Comparison of ENCODE assay signal across 9 cellular contexts in the genomic region with DNA sequence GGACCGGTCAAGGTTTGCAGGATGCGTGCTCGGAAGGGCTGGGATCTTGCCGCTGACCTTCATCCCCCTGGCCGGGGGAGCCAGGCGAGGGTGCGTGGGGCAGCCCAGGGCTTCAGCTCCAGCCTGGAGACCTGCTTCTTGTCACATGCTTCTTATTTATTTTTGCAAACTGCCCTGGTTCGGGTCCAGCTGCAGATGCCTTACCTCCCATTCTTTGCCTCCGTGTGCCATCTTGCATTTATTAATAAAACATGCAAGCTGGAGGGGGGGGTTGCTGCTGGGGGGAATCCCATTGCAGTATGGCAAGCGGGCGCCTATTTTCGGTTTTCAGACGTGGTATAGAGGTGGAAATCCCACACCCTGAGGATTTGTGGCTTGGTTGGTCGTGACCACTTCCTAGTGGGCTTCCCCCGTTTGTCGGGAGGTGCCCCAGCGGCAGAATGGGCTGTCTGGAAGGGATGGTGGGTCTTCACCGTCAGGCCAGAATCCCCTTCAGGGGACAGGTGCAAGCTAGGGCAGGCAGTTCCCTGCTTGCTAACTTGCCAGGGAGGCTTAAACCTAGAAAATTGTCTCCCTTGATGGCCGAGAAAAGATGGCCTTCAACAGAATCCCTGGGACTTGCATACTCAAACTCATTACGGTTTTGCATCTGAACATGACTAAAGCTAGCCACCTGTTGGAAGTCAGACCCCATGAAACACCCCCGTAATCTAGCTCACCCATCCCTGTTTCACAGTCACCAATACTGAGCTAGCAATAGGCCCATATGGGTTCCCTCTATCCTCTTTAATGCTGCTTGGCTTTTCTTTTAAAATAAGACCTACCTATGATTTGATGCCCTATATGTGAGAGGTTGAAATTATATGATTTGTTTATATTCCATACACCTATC. TPM values are rescaled to one million over a fixed set of nuclear protein-coding genes. Genes with fewer than 3 reads are reported as not detected.
DNase-seq lines count a peak whose midpoint lies in the region; ATAC-seq and TF ChIP-seq lines count a peak whose summit lies in the region.
"Had no signal": no experiment of that assay in that cellular context is flagged by ENCODE, and none has a peak within 500 bp of the region (broad histone marks: within the 10 kb centered on the region; RNA-seq: fewer than 3 reads in every experiment).

No MANE protein-coding gene starts in this region.

- no peak for TF ChIP-seq RAD21 in liver (IDR thresholded peaks at IDR 0.05)

- no peak overlapping the region for H3K27ac ChIP-seq in liver (ENCODE audit: low read depth in 1 of 2, low read length in 2 of 2)

- peak overlapping the region; percentile 21 for H3K27ac Mint-ChIP-seq in stimulated activated naive CD8-positive, alpha-beta T cell treated with anti-CD3 and anti-CD28 coated beads, Interleukin-15, Interleukin-2, amounts not matched to agents 100 ng/mL and 50 ng/mL, for 24 hours

- H3K36me3 ChIP-seq in adipocyte (ENCODE audit: control insufficient read depth, insufficient read depth, low read length, severe bottlenecking) (no peaks in the 10 kb centered on the region), liver (ENCODE audit: control insufficient read depth in 4 of 4, insufficient read depth in 3 of 4, low read depth in 1 of 4, low read length in 3 of 4) (no peaks in the 10 kb centered on the region)

- peaks cover 68% of the 10 kb centered on the region for H3K27me3 ChIP-seq in adipocyte (replicated peaks; ENCODE audit: control insufficient read depth, insufficient read depth, low read length)
- H3K27me3 ChIP-seq in liver (ENCODE audit: control insufficient read depth in 4 of 4, insufficient read depth in 4 of 4, low read length in 3 of 4) = peaks cover 0 to 12% (median 0%) of the 10 kb centered on the region in 4 donors

- 27% methylated on average over 21 of the region's 21 CpGs for WGBS in liver

- H3K9me3 ChIP-seq in adipocyte (ENCODE audit: control insufficient read depth, low read length) (no peaks in the 10 kb centered on the region), liver (ENCODE audit: control insufficient read depth in 4 of 4, low read length in 3 of 4) (no peaks in the 10 kb centered on the region)

- peak overlapping the region; percentile 77 for H3K4me3 Mint-ChIP-seq in stimulated activated naive CD8-positive, alpha-beta T cell treated with anti-CD3 and anti-CD28 coated beads, Interleukin-15, Interleukin-2, amounts not matched to agents 100 ng/mL and 50 ng/mL, for 24 hours

- peaks cover 76% of the 10 kb centered on the region for H3K27me3 Mint-ChIP-seq in stimulated activated naive CD8-positive, alpha-beta T cell treated with anti-CD3 and anti-CD28 coated beads, Interleukin-15, Interleukin-2, amounts not matched to agents 100 ng/mL and 50 ng/mL, for 24 hours

- DNase-seq in CD1c-positive myeloid dendritic cell (ENCODE audit: extremely low spot score) = peak; percentile 9
- peak; percentile 2 for DNase-seq in MV-4-11 (lab: John Stamatoyannopoulos, UW)
- DNase-seq in adipocyte (ENCODE audit: low read depth) = no peak
- DNase-seq in H4 (ENCODE audit: low spot score) = no peak
- DNase-seq in D341Med (ENCODE audit: low spot score) = no peak

- H3K4me3 ChIP-seq in adipocyte (ENCODE audit: low read length) (peak overlapping the region; percentile 67), liver (ENCODE audit: low read depth in 1 of 3, low read length in 3 of 3) (peak overlapping the region in 2 of 3 donors; percentile 51 to 79)

- H3K4me1 ChIP-seq in adipocyte (ENCODE audit: control insufficient read depth, insufficient read depth, low read length) (peaks cover 5% of the 10 kb centered on the region), liver (ENCODE audit: control insufficient read depth in 4 of 4, insufficient read depth in 4 of 4, low read length in 3 of 4) (peaks cover 0 to 20% (median 12%) of the 10 kb centered on the region in 4 donors)

- TF ChIP-seq CTCF in liver (IDR thresholded peaks at IDR 0.05; ENCODE audit: low read depth, low read length, missing input control) = no peak

- no peaks in the 10 kb centered on the region for H3K9me3 Mint-ChIP-seq in stimulated activated naive CD8-positive, alpha-beta T cell treated with anti-CD3 and anti-CD28 coated beads, Interleukin-15, Interleukin-2, amounts not matched to agents 100 ng/mL and 50 ng/mL, for 24 hours

- H3K36me3 Mint-ChIP-seq in stimulated activated naive CD8-positive, alpha-beta T cell treated with anti-CD3 and anti-CD28 coated beads, Interleukin-15, Interleukin-2, amounts not matched to agents 100 ng/mL and 50 ng/mL, for 24 hours (ENCODE audit: low read depth) = no peaks in the 10 kb centered on the region

- no peak for ATAC-seq in GM21825 (IDR thresholded peaks at IDR 0.05; ENCODE audit: unreplicated experiment)

- H3K9ac ChIP-seq in adipocyte (ENCODE audit: low read length) (no peak overlapping the region), liver (ENCODE audit: low read depth in 1 of 2, low read length in 2 of 2) (no peak overlapping the region)

- peaks cover 59% of the 10 kb centered on the region for H3K4me1 Mint-ChIP-seq in stimulated activated naive CD8-positive, alpha-beta T cell treated with anti-CD3 and anti-CD28 coated beads, Interleukin-15, Interleukin-2, amounts not matched to agents 100 ng/mL and 50 ng/mL, for 24 hours (ENCODE audit: low read depth)

TF ChIP-seq in liver, 16 proteins besides CTCF, POLR2A, EP300 and RAD21:
- no peak for TF ChIP-seq HNF4A (conservative IDR thresholded peaks at IDR 0.05)
- no peak for TF ChIP-seq FOXA1 (IDR thresholded peaks at IDR 0.05)
- TF ChIP-seq, protein P1, sequence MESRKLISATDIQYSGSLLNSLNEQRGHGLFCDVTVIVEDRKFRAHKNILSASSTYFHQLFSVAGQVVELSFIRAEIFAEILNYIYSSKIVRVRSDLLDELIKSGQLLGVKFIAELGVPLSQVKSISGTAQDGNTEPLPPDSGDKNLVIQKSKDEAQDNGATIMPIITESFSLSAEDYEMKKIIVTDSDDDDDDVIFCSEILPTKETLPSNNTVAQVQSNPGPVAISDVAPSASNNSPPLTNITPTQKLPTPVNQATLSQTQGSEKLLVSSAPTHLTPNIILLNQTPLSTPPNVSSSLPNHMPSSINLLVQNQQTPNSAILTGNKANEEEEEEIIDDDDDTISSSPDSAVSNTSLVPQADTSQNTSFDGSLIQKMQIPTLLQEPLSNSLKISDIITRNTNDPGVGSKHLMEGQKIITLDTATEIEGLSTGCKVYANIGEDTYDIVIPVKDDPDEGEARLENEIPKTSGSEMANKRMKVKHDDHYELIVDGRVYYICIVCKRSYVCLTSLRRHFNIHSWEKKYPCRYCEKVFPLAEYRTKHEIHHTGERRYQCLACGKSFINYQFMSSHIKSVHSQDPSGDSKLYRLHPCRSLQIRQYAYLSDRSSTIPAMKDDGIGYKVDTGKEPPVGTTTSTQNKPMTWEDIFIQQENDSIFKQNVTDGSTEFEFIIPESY (IDR thresholded peaks at IDR 0.05) = no peak
- TF ChIP-seq, protein P2, sequence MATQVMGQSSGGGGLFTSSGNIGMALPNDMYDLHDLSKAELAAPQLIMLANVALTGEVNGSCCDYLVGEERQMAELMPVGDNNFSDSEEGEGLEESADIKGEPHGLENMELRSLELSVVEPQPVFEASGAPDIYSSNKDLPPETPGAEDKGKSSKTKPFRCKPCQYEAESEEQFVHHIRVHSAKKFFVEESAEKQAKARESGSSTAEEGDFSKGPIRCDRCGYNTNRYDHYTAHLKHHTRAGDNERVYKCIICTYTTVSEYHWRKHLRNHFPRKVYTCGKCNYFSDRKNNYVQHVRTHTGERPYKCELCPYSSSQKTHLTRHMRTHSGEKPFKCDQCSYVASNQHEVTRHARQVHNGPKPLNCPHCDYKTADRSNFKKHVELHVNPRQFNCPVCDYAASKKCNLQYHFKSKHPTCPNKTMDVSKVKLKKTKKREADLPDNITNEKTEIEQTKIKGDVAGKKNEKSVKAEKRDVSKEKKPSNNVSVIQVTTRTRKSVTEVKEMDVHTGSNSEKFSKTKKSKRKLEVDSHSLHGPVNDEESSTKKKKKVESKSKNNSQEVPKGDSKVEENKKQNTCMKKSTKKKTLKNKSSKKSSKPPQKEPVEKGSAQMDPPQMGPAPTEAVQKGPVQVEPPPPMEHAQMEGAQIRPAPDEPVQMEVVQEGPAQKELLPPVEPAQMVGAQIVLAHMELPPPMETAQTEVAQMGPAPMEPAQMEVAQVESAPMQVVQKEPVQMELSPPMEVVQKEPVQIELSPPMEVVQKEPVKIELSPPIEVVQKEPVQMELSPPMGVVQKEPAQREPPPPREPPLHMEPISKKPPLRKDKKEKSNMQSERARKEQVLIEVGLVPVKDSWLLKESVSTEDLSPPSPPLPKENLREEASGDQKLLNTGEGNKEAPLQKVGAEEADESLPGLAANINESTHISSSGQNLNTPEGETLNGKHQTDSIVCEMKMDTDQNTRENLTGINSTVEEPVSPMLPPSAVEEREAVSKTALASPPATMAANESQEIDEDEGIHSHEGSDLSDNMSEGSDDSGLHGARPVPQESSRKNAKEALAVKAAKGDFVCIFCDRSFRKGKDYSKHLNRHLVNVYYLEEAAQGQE (IDR thresholded peaks at IDR 0.05) = no peak
- TF ChIP-seq, protein P3, sequence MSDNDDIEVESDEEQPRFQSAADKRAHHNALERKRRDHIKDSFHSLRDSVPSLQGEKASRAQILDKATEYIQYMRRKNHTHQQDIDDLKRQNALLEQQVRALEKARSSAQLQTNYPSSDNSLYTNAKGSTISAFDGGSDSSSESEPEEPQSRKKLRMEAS (IDR thresholded peaks at IDR 0.05) = no peak

RNA-seq across cellular contexts. Expression of a gene that starts 0.6 kb away (rescaled TPM):
- total RNA-seq in liver = 1 to 10 TPM in 1 of 2 donors, not detected in 1; 1.3 TPM
- polyA plus RNA-seq in liver = under 1 TPM in 1 of 2 donors, not detected in 1; 0.25 TPM
- total RNA-seq in H4 (2014; rRNA removed; shearing (Covaris generic)) = 0.19 and 0.29 TPM in 2 replicates
- total RNA-seq: glomerular endothelial cell had no signal

RNA-seq across cellular contexts. Expression of a gene that starts 48.1 kb away (rescaled TPM):
- 1 to 10 TPM in 1 of 2 donors, not detected in 1; 1.3 TPM for total RNA-seq in liver
- 1 to 10 TPM in 1 of 2 donors, under 1 TPM in 1; 0.51 to 1.0 TPM for polyA plus RNA-seq in liver
- 7.8 and 13.9 TPM in 2 replicates for total RNA-seq in H4 (2014; rRNA removed; shearing (Covaris generic))
- total RNA-seq: glomerular endothelial cell had no signal

Comparison
In these comparisons a context has a peak if more than half of its experiments do, and no peak if none do; other contexts are left out.
1. DNase-seq: peak in CD1c-positive myeloid dendritic cell (single experiment) and MV-4-11 (single experiment); none in adipocyte (single experiment), H4 (single experiment) and D341Med (single experiment).